8 cellular contexts compared by ENCODE assay signal in the genomic region with DNA sequence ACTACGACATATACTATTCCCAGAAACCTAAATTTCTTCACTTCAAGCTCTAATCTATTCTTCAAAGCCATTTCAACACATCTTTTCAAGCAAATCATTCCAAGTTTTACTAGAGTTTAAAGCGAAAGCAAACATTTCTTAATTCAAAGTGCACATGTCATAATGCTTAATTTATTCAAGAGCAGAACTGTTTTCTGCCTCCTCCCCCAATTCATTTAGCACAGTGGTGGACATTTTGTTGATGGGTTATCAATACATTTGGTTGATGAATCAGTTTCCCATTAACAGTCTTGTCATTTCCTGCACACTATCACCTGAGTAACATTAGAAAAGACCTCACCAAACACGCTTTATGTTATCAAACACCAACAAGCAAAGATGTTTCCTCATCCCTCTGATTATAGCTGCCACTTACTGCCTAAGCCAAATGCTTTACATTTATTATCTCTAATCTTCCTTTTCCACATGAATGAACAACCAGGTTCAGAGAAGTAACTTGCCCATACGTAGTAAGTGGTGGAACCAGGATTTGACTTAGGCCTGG. TPM values are rescaled to one million over a fixed set of nuclear protein-coding genes. Genes with fewer than 3 reads are reported as not detected.
A peak's percentile ranks its signal among the peaks of the same experiment; 100 is the strongest.
DNase-seq lines count a peak whose midpoint lies in the region; ATAC-seq and TF ChIP-seq lines count a peak whose summit lies in the region.

No MANE protein-coding gene starts in this region.

- H3K4me1 ChIP-seq in Caco-2 (peaks cover 12% of the 10 kb centered on the region), OCI-LY1 (ENCODE audit: insufficient read depth, low read length, severe bottlenecking) (peaks cover 42% of the 10 kb centered on the region), osteoblast (ENCODE audit: insufficient read depth, low read length) (peaks cover 32% of the 10 kb centered on the region)

- peaks cover 68% of the 10 kb centered on the region for H3K79me2 ChIP-seq in OCI-LY1 (ENCODE audit: insufficient read depth, low read length)
- peaks cover 66% of the 10 kb centered on the region for H3K79me2 ChIP-seq in osteoblast (ENCODE audit: insufficient read depth, low read length)

- H4K20me1 ChIP-seq in OCI-LY1 (ENCODE audit: insufficient read depth, low read length) (peaks cover 7% of the 10 kb centered on the region), osteoblast (ENCODE audit: insufficient read depth, low read length) (peaks cover 53% of the 10 kb centered on the region)

- TSS peak; percentile 32 for BruUV-seq in Caco-2 (replicated peaks; lab: Mats Ljungman, UMichigan)

- peak overlapping the region; percentile 74 for H3K4me3 Mint-ChIP-seq in Caco-2 (ENCODE audit: unreplicated experiment)
- H3K4me3 Mint-ChIP-seq in effector memory CD8-positive, alpha-beta T cell, result peak overlapping the region; percentile 88 to 90

- peaks cover 12% of the 10 kb centered on the region for H3K4me1 Mint-ChIP-seq in Caco-2 (ENCODE audit: low read depth, unreplicated experiment)
- peaks cover 38 to 58% of the 10 kb centered on the region in 2 donors for H3K4me1 Mint-ChIP-seq in effector memory CD8-positive, alpha-beta T cell (ENCODE audit: low read depth in 2 of 2)

- peak overlapping the region; percentile 100 for H3K4me2 ChIP-seq in OCI-LY1 (ENCODE audit: low read length)
- H3K4me2 ChIP-seq in osteoblast (ENCODE audit: insufficient read depth, low read length), result peak overlapping the region; percentile 93

- H3K36me3 Mint-ChIP-seq in Caco-2 (ENCODE audit: insufficient read depth, unreplicated experiment), result peaks cover 55% of the 10 kb centered on the region
- H3K36me3 Mint-ChIP-seq in effector memory CD8-positive, alpha-beta T cell (ENCODE audit: insufficient read depth), result peaks cover 54% of the 10 kb centered on the region

- H3K4me3 ChIP-seq in Caco-2 (ENCODE audit: low read depth, low read length) (peak overlapping the region; percentile 88), OCI-LY1 (ENCODE audit: low read depth, low read length, poor library complexity, severe bottlenecking) (peak overlapping the region; percentile 96), osteoblast (ENCODE audit: insufficient read depth, low read length) (peak overlapping the region; percentile 99)

- no peak for ATAC-seq in effector memory CD8-positive, alpha-beta T cell (replicated peaks)
- no peak for ATAC-seq in HG02970 (IDR thresholded peaks at IDR 0.05; ENCODE audit: low FRiP score, unreplicated experiment)

- H3K27me3 Mint-ChIP-seq in Caco-2 (ENCODE audit: insufficient read depth, unreplicated experiment), result no peaks in the 10 kb centered on the region
- H3K27me3 Mint-ChIP-seq in effector memory CD8-positive, alpha-beta T cell, result no peaks in the 10 kb centered on the region

- CTCF ChIA-PET in Caco-2 (lab: Charles Lee), result interaction anchor here (0.7 kb wide), 1 partner anchor 18 kb away, joined by 3 read pairs; no protein-coding TSS in a partner anchor

- POLR2A ChIA-PET in Caco-2 (lab: Charles Lee), result interaction anchor here (0.6 kb wide), 1 partner anchor 43 kb away, joined by 3 read pairs; no protein-coding TSS in a partner anchor

- no peak overlapping the region for H2AFZ ChIP-seq in OCI-LY1 (ENCODE audit: low read length)
- no peak overlapping the region for H2AFZ ChIP-seq in osteoblast (ENCODE audit: low read length)

- no peak overlapping the region for H3K27ac Mint-ChIP-seq in Caco-2 (ENCODE audit: unreplicated experiment)
- H3K27ac Mint-ChIP-seq in effector memory CD8-positive, alpha-beta T cell, result peak overlapping the region; percentile 88 to 92

- H3F3A ChIP-seq in OCI-LY1 (ENCODE audit: insufficient read depth, low read length), result no peaks in the 10 kb centered on the region

- H3K27ac ChIP-seq in OCI-LY1 (ENCODE audit: low read depth, low read length, poor library complexity, severe bottlenecking) (no peak overlapping the region), osteoblast (ENCODE audit: low read depth, low read length) (peak overlapping the region; percentile 97)

- H3K36me3 ChIP-seq in Caco-2 (ENCODE audit: control insufficient read depth, insufficient read depth, low read length) (no peaks in the 10 kb centered on the region), OCI-LY1 (ENCODE audit: insufficient read depth, low read length) (peaks cover 58% of the 10 kb centered on the region), osteoblast (ENCODE audit: insufficient read depth, low read length) (peaks cover 9% of the 10 kb centered on the region)

- H3K9me2 ChIP-seq in OCI-LY1 (ENCODE audit: low read depth, low read length), result no peaks in the 10 kb centered on the region

- H3K9me3 ChIP-seq in Caco-2 (no peaks in the 10 kb centered on the region; the same call in 1 of the 2 replicates), OCI-LY1 (ENCODE audit: low read length) (no peaks in the 10 kb centered on the region), osteoblast (ENCODE audit: low read depth, low read length) (no peaks in the 10 kb centered on the region)

- no peaks in the 10 kb centered on the region for H3K9me3 Mint-ChIP-seq in Caco-2 (ENCODE audit: unreplicated experiment)
- H3K9me3 Mint-ChIP-seq in effector memory CD8-positive, alpha-beta T cell, result no peaks in the 10 kb centered on the region

- DNase-seq in Caco-2, result no peak
- no peak for DNase-seq in effector memory CD8-positive, alpha-beta T cell
- DNase-seq in osteoblast (ENCODE audit: insufficient read length, low spot score, missing footprints), result no peak
- no peak for DNase-seq in GOT3 (lab: John Stamatoyannopoulos, UW)
- no peak for DNase-seq in KG1 (lab: John Stamatoyannopoulos, UW)
- no peak for DNase-seq in NCI-H2107 treated with DMSO at 0.1 percent for 48 hours (lab: John Stamatoyannopoulos, UW; ENCODE audit: unreplicated experiment)

- intact Hi-C loops in Caco-2 (cut with micrococcal nuclease; ENCODE audit: unreplicated experiment), result loop anchor here (5.0 kb wide), 1 partner anchor 442 kb away; the partner anchor contains the start of gene YTHDF2

- peak overlapping the region; percentile 100 for H3K9ac ChIP-seq in OCI-LY1 (ENCODE audit: low read length)

- no peaks in the 10 kb centered on the region for H3K27me3 ChIP-seq in Caco-2 (replicated peaks; ENCODE audit: control insufficient read depth, insufficient read depth, low read length)
- no peaks in the 10 kb centered on the region for H3K27me3 ChIP-seq in OCI-LY1 (ENCODE audit: insufficient read depth, low read length)
- no peaks in the 10 kb centered on the region for H3K27me3 ChIP-seq in osteoblast (ENCODE audit: insufficient read depth, low read length)

- no peak for TF ChIP-seq CTCF in Caco-2 (IDR thresholded peaks at IDR 0.05; ENCODE audit: insufficient read depth in 1 of 2, low read depth in 1 of 2, low read length in 1 of 2, severe bottlenecking in 1 of 2, unreplicated experiment in 1 of 2)
- no peak for TF ChIP-seq CTCF in OCI-LY1 (IDR thresholded peaks at IDR 0.05; ENCODE audit: low read length)
- TF ChIP-seq CTCF in osteoblast (IDR thresholded peaks at IDR 0.05; ENCODE audit: extremely low read depth, low read depth, low read length), result no peak

RNA-seq across cellular contexts. Expression of gene SRSF4, which starts 2.0 kb away (rescaled TPM):
- total RNA-seq in Caco-2 (2022) (44.1 and 45.8 TPM in 2 replicates), osteoblast (27.9 and 30.4 TPM in 2 replicates)

RNA-seq across cellular contexts. Expression of gene MECR, which starts 51.0 kb away (rescaled TPM):
- total RNA-seq in Caco-2 (2022), result 21.5 and 23.1 TPM in 2 replicates
- 23.5 and 25.6 TPM in 2 replicates for total RNA-seq in osteoblast

RNA-seq across cellular contexts. Expression of gene TMEM200B, which starts 56.0 kb away (rescaled TPM):
- 3.3 TPM in 2 replicates for total RNA-seq in Caco-2 (2022)
- total RNA-seq in osteoblast, result 9.4 and 10.6 TPM in 2 replicates

RNA-seq across cellular contexts. Expression of gene PTPRU, which starts 56.6 kb away (rescaled TPM):
- total RNA-seq in Caco-2 (2022) (32.9 and 41.4 TPM in 2 replicates), osteoblast (9.4 and 16.2 TPM in 2 replicates)
